Comparison of ENCODE assay signal across 8 cellular contexts in the genomic region with DNA sequence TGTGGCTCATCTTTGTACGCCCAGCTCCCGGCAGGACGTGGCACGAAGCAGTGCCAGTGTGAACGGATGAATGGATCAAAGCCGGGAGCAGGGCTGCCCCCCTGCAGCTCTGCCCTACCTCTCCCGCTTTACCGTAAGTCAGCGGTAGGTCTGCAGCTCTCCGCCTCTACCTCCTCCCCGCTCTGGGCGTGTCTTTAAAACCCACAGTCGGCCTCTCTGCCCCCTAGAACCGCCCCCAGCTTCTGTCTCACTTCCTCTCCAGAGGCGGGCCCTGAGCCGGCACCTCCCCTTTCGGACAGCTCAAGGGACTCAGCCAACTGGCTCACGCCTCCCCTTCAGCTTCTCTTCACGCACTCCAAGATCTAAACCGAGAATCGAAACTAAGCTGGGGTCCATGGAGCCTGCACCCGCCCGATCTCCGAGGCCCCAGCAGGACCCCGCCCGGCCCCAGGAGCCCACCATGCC. TPM values are rescaled to one million over a fixed set of nuclear protein-coding genes. Genes with fewer than 3 reads are reported as not detected.
DNase-seq lines count a peak whose midpoint lies in the region; ATAC-seq and TF ChIP-seq lines count a peak whose summit lies in the region.

A gene with protein sequence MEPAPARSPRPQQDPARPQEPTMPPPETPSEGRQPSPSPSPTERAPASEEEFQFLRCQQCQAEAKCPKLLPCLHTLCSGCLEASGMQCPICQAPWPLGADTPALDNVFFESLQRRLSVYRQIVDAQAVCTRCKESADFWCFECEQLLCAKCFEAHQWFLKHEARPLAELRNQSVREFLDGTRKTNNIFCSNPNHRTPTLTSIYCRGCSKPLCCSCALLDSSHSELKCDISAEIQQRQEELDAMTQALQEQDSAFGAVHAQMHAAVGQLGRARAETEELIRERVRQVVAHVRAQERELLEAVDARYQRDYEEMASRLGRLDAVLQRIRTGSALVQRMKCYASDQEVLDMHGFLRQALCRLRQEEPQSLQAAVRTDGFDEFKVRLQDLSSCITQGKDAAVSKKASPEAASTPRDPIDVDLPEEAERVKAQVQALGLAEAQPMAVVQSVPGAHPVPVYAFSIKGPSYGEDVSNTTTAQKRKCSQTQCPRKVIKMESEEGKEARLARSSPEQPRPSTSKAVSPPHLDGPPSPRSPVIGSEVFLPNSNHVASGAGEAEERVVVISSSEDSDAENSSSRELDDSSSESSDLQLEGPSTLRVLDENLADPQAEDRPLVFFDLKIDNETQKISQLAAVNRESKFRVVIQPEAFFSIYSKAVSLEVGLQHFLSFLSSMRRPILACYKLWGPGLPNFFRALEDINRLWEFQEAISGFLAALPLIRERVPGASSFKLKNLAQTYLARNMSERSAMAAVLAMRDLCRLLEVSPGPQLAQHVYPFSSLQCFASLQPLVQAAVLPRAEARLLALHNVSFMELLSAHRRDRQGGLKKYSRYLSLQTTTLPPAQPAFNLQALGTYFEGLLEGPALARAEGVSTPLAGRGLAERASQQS (plus strand): TSS at position 298 of the 465 bp plus-strand sequence. CDS start 97 bp downstream, at position 395.

- H3F3A ChIP-seq in DOHH2 (ENCODE audit: control insufficient read depth, insufficient read depth): no peaks in the 10 kb centered on the region

- H3K27ac ChIP-seq in DOHH2 (ENCODE audit: low read depth, low read length): no peak within 1 kb of the TSS

- no peaks in the 10 kb centered on the region for H3K27me3 Mint-ChIP-seq in natural killer cell treated with Interleukin-12 subunit alpha and Interleukin-12 subunit beta and Interleukin-15 and Interleukin-18, amount 100 ng/mL, for 72 hours

- DNase-seq in GOT3 (lab: John Stamatoyannopoulos, UW) (peak; percentile 80), LoVo (ENCODE audit: low spot score) (peak; percentile 98), fibroblast of peridontal ligament (ENCODE audit: extremely low read depth) (peak; percentile 91)
- peak; percentile 88 for DNase-seq in activated T-helper 9 cell treated with anti-CD3 and anti-CD28 coated beads, Interleukin-2, amount 50 U/mL, for 16 hours (ENCODE audit: low read depth)
- peak; percentile 98 for DNase-seq in natural killer cell treated with Interleukin-12 subunit alpha and Interleukin-12 subunit beta and Interleukin-15 and Interleukin-18, amount 100 ng/mL, for 72 hours (ENCODE audit: low spot score)
- DNase-seq in stimulated activated naive CD8-positive, alpha-beta T cell treated with anti-CD3 and anti-CD28 coated beads, Interleukin-15, Interleukin-2, amounts not matched to agents 100 U/mL and 50 U/mL, for 24 hours: peak; percentile 96

- H3K9me2 ChIP-seq in DOHH2 (replicated peaks; ENCODE audit: control insufficient read depth, low read length): no peaks in the 10 kb centered on the region

- TF ChIP-seq POLR2A in Raji (IDR thresholded peaks at IDR 0.05; ENCODE audit: insufficient read depth, low read depth, low read length): peak; percentile 84

- H3K36me3 Mint-ChIP-seq in natural killer cell treated with Interleukin-12 subunit alpha and Interleukin-12 subunit beta and Interleukin-15 and Interleukin-18, amount 100 ng/mL, for 72 hours: peaks cover 8% of the 10 kb centered on the region

- H3K36me3 ChIP-seq in DOHH2 (ENCODE audit: control insufficient read depth, low read length): no peaks in the 10 kb centered on the region

- peak; percentile 91 to 94 for ATAC-seq in natural killer cell treated with Interleukin-12 subunit alpha and Interleukin-12 subunit beta and Interleukin-15 and Interleukin-18, amount 100 ng/mL, for 72 hours
- peak; percentile 86 for ATAC-seq in stimulated activated naive CD8-positive, alpha-beta T cell treated with anti-CD3 and anti-CD28 coated beads, Interleukin-15, Interleukin-2, amounts not matched to agents 100 U/mL and 50 U/mL, for 24 hours

- no peaks in the 10 kb centered on the region for H3K9me3 Mint-ChIP-seq in natural killer cell treated with Interleukin-12 subunit alpha and Interleukin-12 subunit beta and Interleukin-15 and Interleukin-18, amount 100 ng/mL, for 72 hours

- H3K4me3 ChIP-seq in DOHH2 (ENCODE audit: low read length): peak within 1 kb of the TSS; percentile 85

- TF ChIP-seq CTCF in DOHH2 (IDR thresholded peaks at IDR 0.05; ENCODE audit: low read depth, low read length, poor library complexity, severe bottlenecking): no peak

- peaks cover 45% of the 10 kb centered on the region for H3K4me1 ChIP-seq in DOHH2 (ENCODE audit: control insufficient read depth, low read length)

- H3K27ac Mint-ChIP-seq in natural killer cell treated with Interleukin-12 subunit alpha and Interleukin-12 subunit beta and Interleukin-15 and Interleukin-18, amount 100 ng/mL, for 72 hours: peak within 1 kb of the TSS; percentile 86 to 87

- H3K4me3 Mint-ChIP-seq in natural killer cell treated with Interleukin-12 subunit alpha and Interleukin-12 subunit beta and Interleukin-15 and Interleukin-18, amount 100 ng/mL, for 72 hours: peak within 1 kb of the TSS; percentile 93

- H3K9me3 ChIP-seq in DOHH2 (ENCODE audit: control insufficient read depth, insufficient read depth, low read length): no peaks in the 10 kb centered on the region

- H3K4me2 ChIP-seq in DOHH2 (ENCODE audit: low read length): peak within 1 kb of the TSS; percentile 95

- no peaks in the 10 kb centered on the region for H4K20me1 ChIP-seq in DOHH2 (ENCODE audit: control insufficient read depth, insufficient read depth, low read depth, low read length)

- H3K79me2 ChIP-seq in DOHH2 (ENCODE audit: control insufficient read depth, low read length): peaks cover 12% of the 10 kb centered on the region

- H3K27me3 ChIP-seq in DOHH2 (ENCODE audit: control insufficient read depth, low read length): no peaks in the 10 kb centered on the region

- H3K4me1 Mint-ChIP-seq in natural killer cell treated with Interleukin-12 subunit alpha and Interleukin-12 subunit beta and Interleukin-15 and Interleukin-18, amount 100 ng/mL, for 72 hours (ENCODE audit: low read depth in 2 of 2): peaks cover 44 to 60% of the 10 kb centered on the region in 2 donors

RNA-seq across cellular contexts. Expression of the gene that starts here (rescaled TPM):
- total RNA-seq in natural killer cell treated with Interleukin-12 subunit alpha and Interleukin-12 subunit beta and Interleukin-15 and Interleukin-18, amount 100 ng/mL, for 72 hours: 10 to 100 TPM; 62.6 to 72.3 TPM
